Comparison of ENCODE assay signal across 27 cellular contexts in genomic region chr1:177283380-177283779, GRCh38.
"Had no signal": no experiment of that assay in that cellular context is flagged by ENCODE, and none has a peak within 500 bp of the region (broad histone marks: within the 10 kb centered on the region; RNA-seq: fewer than 3 reads in every experiment).

No MANE protein-coding gene starts in this region.

- H3K27ac Mint-ChIP-seq: memory B cell; naive thymus-derived CD4-positive, alpha-beta T cell; natural killer cell treated with Interleukin-12 subunit alpha and Interleukin-12 subunit beta and Interleukin-15 and Interleukin-18, amount 100 ng/mL, for 72 hours; stimulated activated effector memory CD8-positive, alpha-beta T cell treated with anti-CD3 and anti-CD28 coated beads, Interleukin-12 subunit alpha, Interleukin-12 subunit beta, amount 100 ng/mL, for 72 hours; stimulated activated naive CD8-positive, alpha-beta T cell treated with anti-CD3 and anti-CD28 coated beads, Interleukin-15, Interleukin-2, amounts not matched to agents 100 ng/mL and 50 ng/mL, for 24 hours had no signal

- H3K4me1 ChIP-seq: left lung, prostate gland, spleen, suprapubic skin, tibial artery, vagina had no signal

- DNase-seq: hippocampal formation; kidney; left colon; left lung; midbrain; mucosa of descending colon; naive thymus-derived CD4-positive, alpha-beta T cell; nucleus accumbens; pancreas; posterior cingulate gyrus; retina; right cardiac atrium; sigmoid colon; small intestine; spleen; stimulated activated CD4-positive, alpha-beta T cell treated with anti-CD3 and anti-CD28 coated beads, Interleukin-4, amount 100 ng/mL, for 24 hours; stimulated activated naive CD4-positive, alpha-beta T cell; tibial artery had no signal

- H3K4me3 Mint-ChIP-seq: memory B cell; naive thymus-derived CD4-positive, alpha-beta T cell; natural killer cell treated with Interleukin-12 subunit alpha and Interleukin-12 subunit beta and Interleukin-15 and Interleukin-18, amount 100 ng/mL, for 72 hours; stimulated activated effector memory CD8-positive, alpha-beta T cell treated with anti-CD3 and anti-CD28 coated beads, Interleukin-12 subunit alpha, Interleukin-12 subunit beta, amount 100 ng/mL, for 72 hours; stimulated activated naive CD8-positive, alpha-beta T cell treated with anti-CD3 and anti-CD28 coated beads, Interleukin-15, Interleukin-2, amounts not matched to agents 100 ng/mL and 50 ng/mL, for 24 hours had no signal

- H3K27me3 Mint-ChIP-seq: memory B cell; naive thymus-derived CD4-positive, alpha-beta T cell; natural killer cell treated with Interleukin-12 subunit alpha and Interleukin-12 subunit beta and Interleukin-15 and Interleukin-18, amount 100 ng/mL, for 72 hours; stimulated activated naive CD8-positive, alpha-beta T cell treated with anti-CD3 and anti-CD28 coated beads, Interleukin-15, Interleukin-2, amounts not matched to agents 100 ng/mL and 50 ng/mL, for 24 hours had no signal

- H3K4me3 ChIP-seq: left lung, lung, mucosa of descending colon, pancreas, prostate gland, sigmoid colon, spleen, suprapubic skin, thoracic aorta, tibial artery, vagina had no signal

- FAIRE-seq: kidney, pancreas, small intestine had no signal

- H3K9me3 ChIP-seq: left lung, mucosa of descending colon, pancreas, prostate gland, sigmoid colon, spleen, suprapubic skin, thoracic aorta, tibial artery, vagina had no signal

- H3K27me3 ChIP-seq: left lung, pancreas, sigmoid colon, spleen, suprapubic skin, tibial artery, vagina had no signal

- ATAC-seq: left colon; left lung; mucosa of descending colon; naive thymus-derived CD4-positive, alpha-beta T cell; natural killer cell treated with Interleukin-12 subunit alpha and Interleukin-12 subunit beta and Interleukin-15 and Interleukin-18, amount 100 ng/mL, for 72 hours; pancreas; right cardiac atrium; stimulated activated effector memory CD8-positive, alpha-beta T cell treated with anti-CD3 and anti-CD28 coated beads, Interleukin-12 subunit alpha, Interleukin-12 subunit beta, amount 100 ng/mL, for 72 hours had no signal

- H3K36me3 ChIP-seq: left lung, pancreas, prostate gland, sigmoid colon, spleen, suprapubic skin, thoracic aorta, tibial artery, vagina had no signal

- H3K4me1 Mint-ChIP-seq: memory B cell; naive thymus-derived CD4-positive, alpha-beta T cell; stimulated activated effector memory CD8-positive, alpha-beta T cell treated with anti-CD3 and anti-CD28 coated beads, Interleukin-12 subunit alpha, Interleukin-12 subunit beta, amount 100 ng/mL, for 72 hours had no signal

- H3K36me3 Mint-ChIP-seq: memory B cell; naive thymus-derived CD4-positive, alpha-beta T cell; natural killer cell treated with Interleukin-12 subunit alpha and Interleukin-12 subunit beta and Interleukin-15 and Interleukin-18, amount 100 ng/mL, for 72 hours; stimulated activated effector memory CD8-positive, alpha-beta T cell treated with anti-CD3 and anti-CD28 coated beads, Interleukin-12 subunit alpha, Interleukin-12 subunit beta, amount 100 ng/mL, for 72 hours had no signal

- H3K27ac ChIP-seq: left lung, pancreas, prostate gland, sigmoid colon, spleen, suprapubic skin, thoracic aorta, tibial artery, vagina had no signal
